Comparison of ENCODE assay signal across 9 cellular contexts in the genomic region with DNA sequence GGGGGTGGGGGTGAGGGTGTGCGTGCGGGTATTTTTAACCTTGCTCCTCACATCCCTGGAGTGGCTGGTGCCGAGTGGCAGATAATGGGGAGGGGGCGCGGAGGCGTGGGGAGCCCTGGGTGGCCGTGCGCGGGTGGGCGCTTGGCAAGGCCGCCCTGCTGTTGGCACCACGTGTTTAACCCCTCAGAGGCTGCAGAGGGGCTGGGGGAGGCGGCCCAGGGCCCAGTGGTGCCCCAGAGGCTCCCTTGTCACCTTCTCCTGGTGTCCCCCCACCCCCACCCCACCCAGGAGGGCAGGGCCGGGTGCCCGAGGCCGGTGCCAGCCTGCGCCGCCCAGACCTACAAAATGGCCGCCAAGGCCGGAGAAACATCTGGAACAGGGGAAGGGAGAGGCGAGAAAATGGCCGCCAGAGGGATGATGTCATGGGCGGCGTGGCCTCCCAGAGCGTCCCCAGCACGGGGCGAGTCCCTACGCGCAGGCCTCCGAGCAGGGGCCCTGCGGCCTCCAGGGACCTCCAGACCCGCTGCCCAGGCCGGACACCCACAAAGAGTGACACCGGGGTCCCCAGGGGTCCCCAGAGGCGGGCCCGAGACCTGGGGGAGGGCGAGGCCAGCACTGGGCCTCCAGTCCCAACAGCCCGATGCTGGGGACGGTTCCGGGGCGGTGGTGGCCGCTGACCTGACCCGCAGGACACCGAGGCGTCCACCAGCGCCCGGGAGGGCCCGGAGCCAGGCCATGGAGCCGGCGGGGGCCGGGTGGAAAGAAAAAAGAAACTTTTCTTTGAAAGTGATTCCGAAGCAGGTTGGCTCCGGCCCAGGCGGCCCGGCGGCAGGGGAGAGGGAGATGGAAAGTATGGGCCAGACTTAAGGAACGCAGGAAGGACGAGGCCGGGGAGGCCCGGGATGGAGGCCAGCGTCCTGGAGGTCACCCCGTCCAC. TPM values are rescaled to one million over a fixed set of nuclear protein-coding genes. Genes with fewer than 3 reads are reported as not detected.
A peak's percentile ranks its signal among the peaks of the same experiment; 100 is the strongest.
DNase-seq lines count a peak whose midpoint lies in the region; ATAC-seq and TF ChIP-seq lines count a peak whose summit lies in the region.
"Had no signal": no experiment of that assay in that cellular context is flagged by ENCODE, and none has a peak within 500 bp of the region (broad histone marks: within the 10 kb centered on the region; RNA-seq: fewer than 3 reads in every experiment).

No MANE protein-coding gene starts in this region.

- peaks cover 23 to 46% of the 10 kb centered on the region in 2 donors for H3K36me3 Mint-ChIP-seq in CD14-positive monocyte

- H3K27me3 ChIP-seq in BJ (ENCODE audit: control insufficient read depth, insufficient read depth, low read length): no peaks in the 10 kb centered on the region
- no peaks in the 10 kb centered on the region for H3K27me3 ChIP-seq in psoas muscle (ENCODE audit: insufficient read depth in 3 of 3, low read length in 2 of 3)

- peaks cover 0 to 10% (median 5%) of the 10 kb centered on the region in 7 donors for H3K9me3 Mint-ChIP-seq in CD14-positive monocyte
- H3K9me3 Mint-ChIP-seq: activated naive CD4-positive, alpha-beta T cell treated with anti-CD3 and anti-CD28 coated beads, Interleukin-2, amount 50 U/mL, for 24 hours had no signal

- peak overlapping the region; percentile 34 for H3K4me3 ChIP-seq in BJ (ENCODE audit: low read depth, low read length)
- peak overlapping the region; percentile 5 for H3K4me3 ChIP-seq in astrocyte of the spinal cord (ENCODE audit: low read depth, low read length)
- H3K4me3 ChIP-seq in psoas muscle: peak overlapping the region; percentile 68

- H3K9me3 ChIP-seq in psoas muscle: no peaks in the 10 kb centered on the region

- no peaks in the 10 kb centered on the region for H3K27me3 Mint-ChIP-seq in CD14-positive monocyte (ENCODE audit: low read depth in 3 of 3)
- H3K27me3 Mint-ChIP-seq: activated naive CD4-positive, alpha-beta T cell treated with anti-CD3 and anti-CD28 coated beads, Interleukin-2, amount 50 U/mL, for 24 hours had no signal

- in situ Hi-C loops in astrocyte of the spinal cord (cut with HindIII; ENCODE audit: low sequenced_read_pairs): no loop called here

- CTCF ChIA-PET in BJ (lab: Yijun Ruan, JAX): no interaction called here

- intact Hi-C loops in left ventricle myocardium superior (cut with micrococcal nuclease): no loop called here
- intact Hi-C loops in psoas muscle (cut with DNase I): loop anchor here (2.0 to 5.0 kb wide), 3 partner anchors 33 to 38 kb away; a partner anchor contains a TSS
- intact Hi-C loops in CD14-positive monocyte (cut with micrococcal nuclease): no loop called here

- H3K27ac ChIP-seq in psoas muscle: peak overlapping the region; percentile 100

- peak; percentile 74 for ATAC-seq in left ventricle myocardium superior
- peak; percentile 50 to 71 (median 58) for ATAC-seq in psoas muscle
- no peak for ATAC-seq in GM21367 (IDR thresholded peaks at IDR 0.05; ENCODE audit: unreplicated experiment)
- no peak for ATAC-seq in GM21360 (IDR thresholded peaks at IDR 0.05; ENCODE audit: unreplicated experiment)

- peaks cover 60% of the 10 kb centered on the region for H3K4me1 ChIP-seq in psoas muscle

- TF ChIP-seq CTCF in BJ (IDR thresholded peaks at IDR 0.05; ENCODE audit: insufficient read depth, low read depth, low read length) (no peak), astrocyte of the spinal cord (IDR thresholded peaks at IDR 0.05; ENCODE audit: low read depth, low read length) (no peak), psoas muscle (IDR thresholded peaks at IDR 0.05) (no peak), CD14-positive monocyte (IDR thresholded peaks at IDR 0.05) (no peak)

- peaks cover 8% of the 10 kb centered on the region for H3K4me1 Mint-ChIP-seq in CD14-positive monocyte
- H3K4me1 Mint-ChIP-seq: activated naive CD4-positive, alpha-beta T cell treated with anti-CD3 and anti-CD28 coated beads, Interleukin-2, amount 50 U/mL, for 24 hours had no signal

- DNase-seq in BJ (ENCODE audit: low read depth): peak; percentile 42
- peak; percentile 90 for DNase-seq in astrocyte of the spinal cord (ENCODE audit: low read depth, low spot score)
- peak; percentile 92 for DNase-seq in left ventricle myocardium superior
- peak; percentile 90 to 96 for DNase-seq in psoas muscle
- no peak for DNase-seq in CD14-positive monocyte (ENCODE audit: low spot score)
- no peak for DNase-seq in SIG-M5 (lab: John Stamatoyannopoulos, UW)

- H3K4me3 Mint-ChIP-seq in CD14-positive monocyte: no peak overlapping the region
- H3K4me3 Mint-ChIP-seq: activated naive CD4-positive, alpha-beta T cell treated with anti-CD3 and anti-CD28 coated beads, Interleukin-2, amount 50 U/mL, for 24 hours had no signal

- WGBS in psoas muscle, 3 donors: 1 to 8% (median 7%) methylated on average over 46 to 62 of the region's 62 CpGs

- POLR2A ChIA-PET in BJ (lab: Charles Lee): no interaction called here

- H3K27ac Mint-ChIP-seq in CD14-positive monocyte: peak overlapping the region in 2 of 7 donors; percentile 64 to 68
- H3K27ac Mint-ChIP-seq: activated naive CD4-positive, alpha-beta T cell treated with anti-CD3 and anti-CD28 coated beads, Interleukin-2, amount 50 U/mL, for 24 hours had no signal

- H3K36me3 ChIP-seq in BJ (ENCODE audit: control insufficient read depth, insufficient read depth, low read length) (peaks cover 6% of the 10 kb centered on the region; the same call in 1 of the 2 replicates), psoas muscle (ENCODE audit: insufficient read depth in 1 of 2, low read depth in 1 of 2) (no peaks in the 10 kb centered on the region)

RNA-seq across cellular contexts. Expression of a gene that starts 38.2 kb away (rescaled TPM):
- polyA plus RNA-seq in BJ (2011; rRNA removed) (3.7 and 5.0 TPM in 2 replicates), psoas muscle (100 to 1,000 TPM in 2 of 3 donors, 10 to 100 TPM in 1; 100.0 to 270 (median 165) TPM), CD14-positive monocyte (10 to 100 TPM in 1 of 2 donors, 1 to 10 TPM in 1; 7.0 to 11.5 TPM)
- 17.0 and 36.3 TPM in 2 replicates for polyA minus RNA-seq in BJ (2011; rRNA and poly(A)+ RNA removed)
- total RNA-seq in left ventricle myocardium superior (178 TPM), psoas muscle (100 to 1,000 TPM; 209 to 439 (median 325) TPM)

Comparison
In these comparisons a context has a peak if more than half of its experiments do, and no peak if none do; other contexts are left out.
1. DNase-seq: peak in BJ (single experiment), astrocyte of the spinal cord (single experiment), left ventricle myocardium superior (single experiment) and psoas muscle (2 of 2); none in CD14-positive monocyte (single experiment) and SIG-M5 (single experiment).
2. H3K4me3 ChIP-seq: peak in every context shown above with its lines; median percentile 68 in psoas muscle; 34 in BJ; 5 in astrocyte of the spinal cord.
3. ATAC-seq: peak in left ventricle myocardium superior (single experiment) and psoas muscle (4 of 4); none in GM21367 (single experiment) and GM21360 (single experiment).
4. RNA of a gene that starts 38.2 kb away (polyA plus RNA-seq): 100.0 to 270 TPM in psoas muscle; 7.0 to 11.5 TPM in CD14-positive monocyte and 3.7 to 5.0 TPM in BJ; every median in the first group is over 4 times any median in the second.
5. intact Hi-C loops: an anchor here in psoas muscle (2.0 to 5.0 kb wide); none called in left ventricle myocardium superior and CD14-positive monocyte.